ENCODE assay signal across 30 cellular contexts in the genomic region with DNA sequence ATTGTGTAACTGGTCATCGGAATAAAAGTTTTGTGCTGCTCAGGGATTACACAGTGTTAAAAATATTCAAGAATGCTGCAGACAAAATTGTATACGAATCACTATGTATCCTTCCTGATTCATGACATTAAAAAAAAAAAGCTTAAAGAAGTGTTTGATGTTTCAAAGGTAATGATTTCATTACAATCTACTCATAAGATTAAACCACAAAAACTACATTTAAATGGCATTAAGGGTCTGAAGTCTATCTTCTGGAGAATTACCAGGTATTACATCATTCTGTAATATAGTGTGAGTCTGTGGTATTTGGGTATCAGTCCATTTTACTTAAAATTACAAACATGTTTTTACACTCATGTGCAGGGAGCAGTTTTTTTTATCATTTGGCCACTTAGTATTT.
DNase-seq lines count a peak whose midpoint lies in the region; ATAC-seq and TF ChIP-seq lines count a peak whose summit lies in the region.
"Had no signal": no experiment of that assay in that cellular context is flagged by ENCODE, and none has a peak within 500 bp of the region (broad histone marks: within the 10 kb centered on the region; RNA-seq: fewer than 3 reads in every experiment).

No MANE protein-coding gene starts in this region.

- H3K9me3 Mint-ChIP-seq in stimulated activated naive CD8-positive, alpha-beta T cell treated with anti-CD3 and anti-CD28 coated beads, Interleukin-15, amount 100 ng/mL, for 72 hours: no peaks in the 10 kb centered on the region
- H3K9me3 Mint-ChIP-seq in endodermal cell: no peaks in the 10 kb centered on the region
- H3K9me3 Mint-ChIP-seq: activated naive CD8-positive, alpha-beta T cell treated with anti-CD3 and anti-CD28 coated beads, Interleukin-2, amount 10 ng/mL, durations not matched to agents 7 days and 5 days; effector memory CD8-positive, alpha-beta T cell; stimulated activated naive CD8-positive, alpha-beta T cell treated with anti-CD3 and anti-CD28 coated beads, Interleukin-15, Interleukin-2, amounts not matched to agents 100 ng/mL and 50 ng/mL, for 24 hours had no signal

- H3K27ac ChIP-seq in endodermal cell (ENCODE audit: low read depth, low read length): peak overlapping the region; percentile 55
- H3K27ac ChIP-seq: foreskin keratinocyte, heart right ventricle, thoracic aorta, uterus had no signal

- H3K4me3 ChIP-seq in Loucy (ENCODE audit: low read length, poor library complexity, severe bottlenecking) (no peak overlapping the region), endodermal cell (ENCODE audit: low read length) (no peak overlapping the region)
- H3K4me3 ChIP-seq: heart right ventricle, thoracic aorta, uterus had no signal

- peak; percentile 90 for ATAC-seq in stimulated activated naive CD8-positive, alpha-beta T cell treated with anti-CD3 and anti-CD28 coated beads, Interleukin-15, amount 100 ng/mL, for 72 hours
- ATAC-seq in stimulated activated naive CD8-positive, alpha-beta T cell treated with anti-CD3 and anti-CD28 coated beads, Interleukin-15, Interleukin-2, amounts not matched to agents 100 U/mL and 50 U/mL, for 24 hours: no peak
- no peak for ATAC-seq in HG03571 (IDR thresholded peaks at IDR 0.05; ENCODE audit: unreplicated experiment)
- no peak for ATAC-seq in GM19328 (IDR thresholded peaks at IDR 0.05; ENCODE audit: unreplicated experiment)
- ATAC-seq: effector memory CD8-positive, alpha-beta T cell; foreskin keratinocyte; heart right ventricle; left ventricle myocardium superior; SK-N-SH treated with all-trans-retinoic acid at 6 μM for 48 hours; T-helper 17 cell had no signal

- no peaks in the 10 kb centered on the region for H3F3A ChIP-seq in Loucy (ENCODE audit: low read depth)

- H3K36me3 Mint-ChIP-seq in endodermal cell (ENCODE audit: low read depth): no peaks in the 10 kb centered on the region
- H3K36me3 Mint-ChIP-seq: activated naive CD8-positive, alpha-beta T cell treated with anti-CD3 and anti-CD28 coated beads, Interleukin-2, amount 10 ng/mL, durations not matched to agents 7 days and 5 days had no signal

- TF ChIP-seq CTCF in Loucy (conservative IDR thresholded peaks at IDR 0.05; ENCODE audit: low read length) (no peak), endodermal cell (conservative IDR thresholded peaks at IDR 0.05) (no peak)

- peak overlapping the region; percentile 44 for H3K4me2 ChIP-seq in Loucy (ENCODE audit: low read depth, low read length, poor library complexity, severe bottlenecking)

- H3K4me1 Mint-ChIP-seq in stimulated activated naive CD8-positive, alpha-beta T cell treated with anti-CD3 and anti-CD28 coated beads, Interleukin-15, amount 100 ng/mL, for 72 hours: peaks cover 33% of the 10 kb centered on the region
- peaks cover 41% of the 10 kb centered on the region for H3K4me1 Mint-ChIP-seq in endodermal cell
- H3K4me1 Mint-ChIP-seq: activated naive CD8-positive, alpha-beta T cell treated with anti-CD3 and anti-CD28 coated beads, Interleukin-2, amount 10 ng/mL, durations not matched to agents 7 days and 5 days had no signal

- H3K9ac ChIP-seq in Loucy (ENCODE audit: low read depth, low read length, poor library complexity, severe bottlenecking) (no peak overlapping the region), endodermal cell (ENCODE audit: extremely low read depth, low read length, poor library complexity, severe bottlenecking) (no peak overlapping the region)

- H3K36me3 ChIP-seq in Loucy (ENCODE audit: insufficient read depth, low read length) (no peaks in the 10 kb centered on the region), endodermal cell (ENCODE audit: control insufficient read depth, insufficient read depth, low read length) (no peaks in the 10 kb centered on the region)
- H3K36me3 ChIP-seq: thoracic aorta, uterus had no signal

- H2AFZ ChIP-seq in Loucy (ENCODE audit: low read length): no peak overlapping the region

- peak overlapping the region; percentile 21 to 72 for H3K4me3 Mint-ChIP-seq in stimulated activated naive CD8-positive, alpha-beta T cell treated with anti-CD3 and anti-CD28 coated beads, Interleukin-15, amount 100 ng/mL, for 72 hours
- H3K4me3 Mint-ChIP-seq in endodermal cell: no peak overlapping the region
- H3K4me3 Mint-ChIP-seq: activated naive CD8-positive, alpha-beta T cell treated with anti-CD3 and anti-CD28 coated beads, Interleukin-2, amount 10 ng/mL, durations not matched to agents 7 days and 5 days; B cell; effector memory CD8-positive, alpha-beta T cell; stimulated activated naive CD8-positive, alpha-beta T cell treated with anti-CD3 and anti-CD28 coated beads, Interleukin-15, Interleukin-2, amounts not matched to agents 100 ng/mL and 50 ng/mL, for 24 hours; T-helper 17 cell had no signal

- no peak for DNase-seq in stimulated activated naive CD8-positive, alpha-beta T cell treated with anti-CD3 and anti-CD28 coated beads, Interleukin-15, amount 100 ng/mL, for 72 hours
- no peak for DNase-seq in stimulated activated naive CD8-positive, alpha-beta T cell treated with anti-CD3 and anti-CD28 coated beads, Interleukin-15, Interleukin-2, amounts not matched to agents 100 U/mL and 50 U/mL, for 24 hours
- DNase-seq in endodermal cell: no peak
- no peak for DNase-seq in NOMO-1 treated with dmso at 0.1 percent for 144 hours (lab: John Stamatoyannopoulos, UW; ENCODE audit: unreplicated experiment)
- no peak for DNase-seq in hypothalamus (lab: John Stamatoyannopoulos, UW)
- DNase-seq: activated CD4-positive, alpha-beta T cell treated with anti-CD3 and anti-CD28 coated beads for 4 hours; activated CD8-positive, alpha-beta memory T cell treated with anti-CD3 and anti-CD28 coated beads for 24 hours; activated effector memory CD4-positive, alpha-beta T cell treated with Interleukin-2 at 50 U/mL for 16 hours; activated naive CD8-positive, alpha-beta T cell treated with anti-CD3 and anti-CD28 coated beads, Interleukin-2, amount 10 ng/mL, durations not matched to agents 7 days and 5 days; activated T-cell treated with anti-CD3 and anti-CD28 coated beads for 4 hours; central memory CD4-positive, alpha-beta T cell; DMS153; effector memory CD8-positive, alpha-beta T cell; foreskin keratinocyte; heart right ventricle; kidney; left ventricle myocardium superior; NCI-H1092 treated with DMSO at 0.1 percent for 48 hours; NCI-H187 treated with DMSO at 0.1 percent for 48 hours; NCI-H510A; stimulated activated CD4-positive, alpha-beta T cell treated with anti-CD3 and anti-CD28 coated beads, Interleukin-1b, Interleukin-23, amount 100 ng/mL, for 48 hours; T-helper 17 cell; uterus had no signal

- H3K79me2 ChIP-seq in Loucy (ENCODE audit: insufficient read depth, low read length): no peaks in the 10 kb centered on the region

- H3K9me3 ChIP-seq in Loucy (ENCODE audit: insufficient read depth, low read depth, low read length) (no peaks in the 10 kb centered on the region), endodermal cell (ENCODE audit: control insufficient read depth, low read length) (no peaks in the 10 kb centered on the region)
- H3K9me3 ChIP-seq: heart right ventricle, thoracic aorta, uterus had no signal

- WGBS in endodermal cell (ENCODE audit: insufficient coverage in 1 of 2, insufficient read length in 1 of 2), 2 experiments: 77 to 89% methylated on average over 1 to 2 of the region's 2 CpGs

- H3K27me3 ChIP-seq in Loucy (ENCODE audit: insufficient read depth, low read length, poor library complexity, severe bottlenecking) (no peaks in the 10 kb centered on the region), endodermal cell (ENCODE audit: control insufficient read depth, insufficient read depth, low read length, poor library complexity, severe bottlenecking) (no peaks in the 10 kb centered on the region)
- H3K27me3 ChIP-seq: foreskin keratinocyte, heart right ventricle, uterus had no signal

- no peaks in the 10 kb centered on the region for H3K27me3 Mint-ChIP-seq in stimulated activated naive CD8-positive, alpha-beta T cell treated with anti-CD3 and anti-CD28 coated beads, Interleukin-15, amount 100 ng/mL, for 72 hours
- no peaks in the 10 kb centered on the region for H3K27me3 Mint-ChIP-seq in endodermal cell (ENCODE audit: insufficient read depth)
- H3K27me3 Mint-ChIP-seq: activated naive CD8-positive, alpha-beta T cell treated with anti-CD3 and anti-CD28 coated beads, Interleukin-2, amount 10 ng/mL, durations not matched to agents 7 days and 5 days; B cell; effector memory CD8-positive, alpha-beta T cell; stimulated activated naive CD8-positive, alpha-beta T cell treated with anti-CD3 and anti-CD28 coated beads, Interleukin-15, Interleukin-2, amounts not matched to agents 100 ng/mL and 50 ng/mL, for 24 hours; T-helper 17 cell had no signal

- H4K20me1 ChIP-seq in Loucy (ENCODE audit: insufficient read depth, low read length, poor library complexity, severe bottlenecking): no peaks in the 10 kb centered on the region

- no peaks in the 10 kb centered on the region for H3K9me2 ChIP-seq in Loucy (replicated peaks; ENCODE audit: low read depth, low read length)

- H3K27ac Mint-ChIP-seq in stimulated activated naive CD8-positive, alpha-beta T cell treated with anti-CD3 and anti-CD28 coated beads, Interleukin-15, amount 100 ng/mL, for 72 hours: peak overlapping the region; percentile 95 to 98
- peak overlapping the region; percentile 26 for H3K27ac Mint-ChIP-seq in endodermal cell
- H3K27ac Mint-ChIP-seq: activated naive CD8-positive, alpha-beta T cell treated with anti-CD3 and anti-CD28 coated beads, Interleukin-2, amount 10 ng/mL, durations not matched to agents 7 days and 5 days; B cell; T-helper 17 cell had no signal

- H3K4me1 ChIP-seq in Loucy (ENCODE audit: insufficient read depth, low read length, poor library complexity, severe bottlenecking) (peaks cover 11% of the 10 kb centered on the region), endodermal cell (ENCODE audit: control insufficient read depth, insufficient read depth, low read length) (peaks cover 5% of the 10 kb centered on the region)
- H3K4me1 ChIP-seq: foreskin keratinocyte, heart right ventricle, uterus had no signal
